In genomic region chr12:55816876-55817351, GRCh38 we compare ENCODE assay signal across 6 cellular contexts. TPM values are rescaled to one million over a fixed set of nuclear protein-coding genes. Genes with fewer than 3 reads are reported as not detected.
DNase-seq lines count a peak whose midpoint lies in the region; ATAC-seq lines count a peak whose summit lies in the region.

No MANE protein-coding gene starts in this region.

- ATAC-seq in HG02852 (IDR thresholded peaks at IDR 0.05; ENCODE audit: unreplicated experiment) = no peak

- H3K4me3 ChIP-seq in Karpas-422 (ENCODE audit: low read length) (peak overlapping the region; percentile 91), endocrine pancreas (ENCODE audit: control insufficient read depth, insufficient read depth, low read length) (peak overlapping the region; percentile 98), skeletal muscle tissue (ENCODE audit: low read length in 3 of 3) (peak overlapping the region; percentile 94 to 99 (median 94))

- H3K27ac ChIP-seq in Karpas-422 (ENCODE audit: low read length) (peak overlapping the region; percentile 68), skeletal muscle tissue (ENCODE audit: low read depth, low read length) (peak overlapping the region; percentile 90)

- DNase-seq in Karpas-422 (peak; percentile 66), SW480 (ENCODE audit: low spot score) (no peak)
- no peak for DNase-seq in activated CD4-positive, alpha-beta T cell treated with anti-CD3 and anti-CD28 coated beads for 48 hours

- H3K36me3 ChIP-seq in Karpas-422 (ENCODE audit: insufficient read depth, low read length) (peaks cover 43% of the 10 kb centered on the region), endocrine pancreas (ENCODE audit: control insufficient read depth, insufficient read depth, low read length) (peaks cover 3% of the 10 kb centered on the region), skeletal muscle tissue (ENCODE audit: control insufficient read depth in 3 of 3, insufficient read depth in 3 of 3, low read length in 3 of 3) (peaks cover 18 to 30% (median 19%) of the 10 kb centered on the region in 3 donors)

- peak overlapping the region; percentile 90 for H3K4me2 ChIP-seq in Karpas-422 (ENCODE audit: low read depth, low read length, poor library complexity, severe bottlenecking)

- peaks cover 26% of the 10 kb centered on the region for H3K4me1 ChIP-seq in Karpas-422 (ENCODE audit: low read length)
- peaks cover 7% of the 10 kb centered on the region for H3K4me1 ChIP-seq in endocrine pancreas (ENCODE audit: control insufficient read depth, insufficient read depth, low read length)
- H3K4me1 ChIP-seq in skeletal muscle tissue (ENCODE audit: control insufficient read depth in 3 of 3, insufficient read depth in 3 of 3, low read length in 3 of 3) = peaks cover 20 to 30% (median 21%) of the 10 kb centered on the region in 3 donors

- H3K9me2 ChIP-seq in Karpas-422 (replicated peaks; ENCODE audit: insufficient read depth, low read length) = no peaks in the 10 kb centered on the region

- H3K27me3 ChIP-seq in Karpas-422 (ENCODE audit: low read length) = no peaks in the 10 kb centered on the region
- no peaks in the 10 kb centered on the region for H3K27me3 ChIP-seq in endocrine pancreas (ENCODE audit: control insufficient read depth, insufficient read depth, low read length)
- H3K27me3 ChIP-seq in skeletal muscle tissue (ENCODE audit: control insufficient read depth in 3 of 3, insufficient read depth in 3 of 3, low read length in 3 of 3) = no peaks in the 10 kb centered on the region

- H3K9me3 ChIP-seq in Karpas-422 (ENCODE audit: low read length) = no peaks in the 10 kb centered on the region
- H3K9me3 ChIP-seq in endocrine pancreas (ENCODE audit: control insufficient read depth, low read length) = no peaks in the 10 kb centered on the region
- no peaks in the 10 kb centered on the region for H3K9me3 ChIP-seq in skeletal muscle tissue (ENCODE audit: control insufficient read depth in 3 of 3, low read length in 3 of 3)

- peaks cover 79% of the 10 kb centered on the region for H3K79me2 ChIP-seq in Karpas-422 (ENCODE audit: low read length)

- H4K20me1 ChIP-seq in Karpas-422 (ENCODE audit: insufficient read depth, low read depth, low read length) = peaks cover 3% of the 10 kb centered on the region; the same call in 1 of the 2 replicates

- H2AFZ ChIP-seq in Karpas-422 (ENCODE audit: low read length) = peak overlapping the region; percentile 53

- H3K9ac ChIP-seq in Karpas-422 (ENCODE audit: low read length) (peak overlapping the region; percentile 87), endocrine pancreas (ENCODE audit: control insufficient read depth, insufficient read depth, low read length) (peak overlapping the region; percentile 95), skeletal muscle tissue (ENCODE audit: low read depth in 1 of 3, low read length in 3 of 3) (peak overlapping the region; percentile 92 to 94 (median 93))

RNA-seq across cellular contexts. Expression of gene SARNP, which starts 0.6 kb away (rescaled TPM):
- total RNA-seq in Karpas-422 (2014; rRNA removed; shearing (Covaris generic); ENCODE audit: low replicate concordance) = 64.9 and 100 TPM in 2 replicates
- total RNA-seq in skeletal muscle tissue = 71.5 TPM

RNA-seq across cellular contexts. Expression of gene ORMDL2, which starts 0.9 kb away (rescaled TPM):
- 32.6 and 37.4 TPM in 2 replicates for total RNA-seq in Karpas-422 (2014; rRNA removed; shearing (Covaris generic); ENCODE audit: low replicate concordance)
- 11.0 TPM for total RNA-seq in skeletal muscle tissue

RNA-seq across cellular contexts. Expression of gene DNAJC14, which starts 12.5 kb away (rescaled TPM):
- total RNA-seq in Karpas-422 (2014; rRNA removed; shearing (Covaris generic); ENCODE audit: low replicate concordance) = 28.6 and 36.9 TPM in 2 replicates
- 33.4 TPM for total RNA-seq in skeletal muscle tissue

RNA-seq across cellular contexts. Expression of gene MMP19, which starts 25.8 kb away (rescaled TPM):
- 0.11 TPM in 1 of 2 replicates, not detected in the other for total RNA-seq in Karpas-422 (2014; rRNA removed; shearing (Covaris generic); ENCODE audit: low replicate concordance)
- 2.6 TPM for total RNA-seq in skeletal muscle tissue
